15 cellular contexts compared by ENCODE assay signal in genomic region chr5:8097146-8097545, GRCh38.
DNase-seq lines count a peak whose midpoint lies in the region; ATAC-seq and TF ChIP-seq lines count a peak whose summit lies in the region.
"Had no signal": no experiment of that assay in that cellular context is flagged by ENCODE, and none has a peak within 500 bp of the region (broad histone marks: within the 10 kb centered on the region; RNA-seq: fewer than 3 reads in every experiment).

No MANE protein-coding gene starts in this region.

- no peak for TF ChIP-seq CTCF in nephron (IDR thresholded peaks at IDR 0.05; ENCODE audit: unreplicated experiment in 3 of 3)

- in situ Hi-C loops in G401 (cut with HindIII; ENCODE audit: low sequenced_read_pairs), result no loop called here

- ATAC-seq in HG02678 (IDR thresholded peaks at IDR 0.05; ENCODE audit: unreplicated experiment), result no peak
- ATAC-seq: A549; CD8-positive, alpha-beta T cell; GM12878 had no signal

- H3K4me1 Mint-ChIP-seq in nephron, result peaks cover 5% of the 10 kb centered on the region
- H3K4me1 Mint-ChIP-seq: B cell had no signal

- peak; percentile 87 for DNase-seq in G401 (ENCODE audit: low spot score)
- peak; percentile 81 for DNase-seq in cerebellar cortex (ENCODE audit: low spot score)
- no peak for DNase-seq in activated effector memory CD4-positive, alpha-beta T cell treated with Interleukin-2 at 50 U/mL for 16 hours
- DNase-seq: AML-193; Caco-2; Calu3; CD4-positive, alpha-beta T cell; CD8-positive, alpha-beta T cell; DMS79 treated with DMSO at 0.1 percent for 48 hours; GDM1 had no signal

- no peaks in the 10 kb centered on the region for H3K36me3 Mint-ChIP-seq in nephron (ENCODE audit: low read depth)
- H3K36me3 Mint-ChIP-seq: CD8-positive, alpha-beta T cell had no signal

- peaks cover 2% of the 10 kb centered on the region for H3K9me3 Mint-ChIP-seq in nephron

- peaks cover 5% of the 10 kb centered on the region for H3K27me3 Mint-ChIP-seq in nephron (ENCODE audit: low read depth)
- H3K27me3 Mint-ChIP-seq: B cell; CD4-positive, alpha-beta T cell had no signal

- peak overlapping the region in 2 of 3 experiments; percentile 0 to 2 for H3K27ac Mint-ChIP-seq in nephron
- H3K27ac Mint-ChIP-seq: B cell; CD4-positive, alpha-beta T cell; CD8-positive, alpha-beta T cell had no signal

- H3K4me3 Mint-ChIP-seq in nephron, result no peak overlapping the region
- H3K4me3 Mint-ChIP-seq: B cell; CD4-positive, alpha-beta T cell; CD8-positive, alpha-beta T cell had no signal
